Comparison of ENCODE assay signal across 21 cellular contexts in genomic region chr6:36809933-36810844, GRCh38. TPM values are rescaled to one million over a fixed set of nuclear protein-coding genes. Genes with fewer than 3 reads are reported as not detected.
A peak's percentile ranks its signal among the peaks of the same experiment; 100 is the strongest.
DNase-seq lines count a peak whose midpoint lies in the region; ATAC-seq and TF ChIP-seq lines count a peak whose summit lies in the region.
"Had no signal": no experiment of that assay in that cellular context is flagged by ENCODE, and none has a peak within 500 bp of the region (broad histone marks: within the 10 kb centered on the region; RNA-seq: fewer than 3 reads in every experiment).

No MANE protein-coding gene starts in this region.

- no peak overlapping the region for H3K4me3 ChIP-seq in epithelial cell of proximal tubule (ENCODE audit: low read depth, low read length)
- no peak overlapping the region for H3K4me3 ChIP-seq in osteoblast (ENCODE audit: insufficient read depth, low read length)
- H3K4me3 ChIP-seq: BLaER1 treated with 17β-estradiol and CSF1 and Interleukin-3, amounts not matched to agents 10 nM and 100 nM; esophagus squamous epithelium; tibial artery had no signal

- no peaks in the 10 kb centered on the region for H3K36me3 ChIP-seq in osteoblast (ENCODE audit: insufficient read depth, low read length)
- H3K36me3 ChIP-seq: BLaER1 treated with 17β-estradiol and CSF1 and Interleukin-3, amounts not matched to agents 10 nM and 100 nM; esophagus squamous epithelium; tibial artery had no signal

- TF ChIP-seq CTCF in epithelial cell of proximal tubule (conservative IDR thresholded peaks at IDR 0.05; ENCODE audit: low read depth, low read length) (peak; percentile 37), osteoblast (IDR thresholded peaks at IDR 0.05; ENCODE audit: extremely low read depth, low read depth, low read length) (no peak)

- no peak overlapping the region for H2AFZ ChIP-seq in osteoblast (ENCODE audit: low read length)

- H3K27me3 ChIP-seq in osteoblast (ENCODE audit: insufficient read depth, low read length) = peaks cover 7% of the 10 kb centered on the region
- H3K27me3 ChIP-seq: BLaER1 treated with 17β-estradiol and CSF1 and Interleukin-3, amounts not matched to agents 10 nM and 100 nM had no signal

- no peaks in the 10 kb centered on the region for H4K20me1 ChIP-seq in osteoblast (ENCODE audit: insufficient read depth, low read length)
- H4K20me1 ChIP-seq: BLaER1 treated with 17β-estradiol and CSF1 and Interleukin-3, amounts not matched to agents 10 nM and 100 nM had no signal

- DNase-seq in NCI-H82 (lab: John Stamatoyannopoulos, UW) (peak; percentile 55), NCI-H82 treated with DMSO at 0.1 percent for 48 hours (lab: John Stamatoyannopoulos, UW; ENCODE audit: unreplicated experiment) (no peak), epithelial cell of proximal tubule (ENCODE audit: low read depth) (no peak), osteoblast (ENCODE audit: insufficient read length, low spot score, missing footprints) (peak; percentile 22), DMS153 (lab: John Stamatoyannopoulos, UW) (no peak)
- DNase-seq: activated CD4-positive, alpha-beta memory T cell treated with anti-CD3 and anti-CD28 coated beads, Interleukin-2, amount 10 ng/mL, durations not matched to agents 7 days and 5 days; activated T-cell treated with anti-CD3 and anti-CD28 coated beads, Interleukin-2, amount 50 U/mL, for 48 hours; esophagus squamous epithelium; GOT3; NCI-H1930; NCI-H446 treated with DMSO at 0.1 percent for 48 hours; stimulated activated CD4-positive, alpha-beta T cell treated with anti-CD3 and anti-CD28 coated beads, Interleukin-15, amount 100 ng/mL, for 24 hours; stimulated activated naive CD4-positive, alpha-beta T cell; tibial artery had no signal

- H3K4me1 ChIP-seq in osteoblast (ENCODE audit: insufficient read depth, low read length) = no peaks in the 10 kb centered on the region
- H3K4me1 ChIP-seq: tibial artery had no signal

- no peak overlapping the region for H3K4me2 ChIP-seq in osteoblast (ENCODE audit: insufficient read depth, low read length)
- H3K4me2 ChIP-seq: BLaER1 treated with 17β-estradiol and CSF1 and Interleukin-3, amounts not matched to agents 10 nM and 100 nM; KMS-11 had no signal

- no peaks in the 10 kb centered on the region for H3K79me2 ChIP-seq in osteoblast (ENCODE audit: insufficient read depth, low read length)

- no peak overlapping the region for H3K27ac ChIP-seq in osteoblast (ENCODE audit: low read depth, low read length)
- H3K27ac ChIP-seq: BLaER1 treated with 17β-estradiol and CSF1 and Interleukin-3, amounts not matched to agents 10 nM and 100 nM; esophagus squamous epithelium; KMS-11; tibial artery had no signal

- ATAC-seq in SK-N-SH treated with all-trans-retinoic acid at 6 μM for 48 hours (peak; percentile 53; the same call in 2 of the 3 replicates), HG03342 (IDR thresholded peaks at IDR 0.05; ENCODE audit: unreplicated experiment) (no peak), GM19463 (IDR thresholded peaks at IDR 0.05; ENCODE audit: unreplicated experiment) (no peak)
- ATAC-seq: activated naive CD4-positive, alpha-beta T cell treated with anti-CD3 and anti-CD28 coated beads, Interleukin-2, amount 50 U/mL, for 72 hours had no signal

- H3K9me3 ChIP-seq in osteoblast (ENCODE audit: low read depth, low read length) = no peaks in the 10 kb centered on the region
- H3K9me3 ChIP-seq: BLaER1 treated with 17β-estradiol and CSF1 and Interleukin-3, amounts not matched to agents 10 nM and 100 nM; esophagus squamous epithelium; tibial artery had no signal

TF ChIP-seq in SK-N-SH treated with all-trans-retinoic acid at 6 μM for 48 hours, 23 proteins besides CTCF, POLR2A, EP300 and RAD21:
- no peak for TF ChIP-seq CSRNP3 (CRISPR knock-in tag; IDR thresholded peaks at IDR 0.05)
- no peak for TF ChIP-seq PPARA (CRISPR knock-in tag; IDR thresholded peaks at IDR 0.05; ENCODE audit: borderline replicate concordance)
- TF ChIP-seq ISL1 (CRISPR knock-in tag; IDR thresholded peaks at IDR 0.05) = no peak
- no peak for TF ChIP-seq OSR1 (CRISPR knock-in tag; IDR thresholded peaks at IDR 0.05)

RNA-seq across cellular contexts. Expression of gene CPNE5, which starts 29.1 kb away (rescaled TPM):
- total RNA-seq in epithelial cell of proximal tubule (0.58 TPM in 1 of 2 replicates, not detected in the other), osteoblast (under 0.01 TPM in 1 of 2 replicates, not detected in the other)
- total RNA-seq: A172 had no signal

Comparison
In these comparisons a context has a peak if more than half of its experiments do, and no peak if none do; other contexts are left out.
1. DNase-seq: peak in NCI-H82 (single experiment) and osteoblast (single experiment); none in NCI-H82 treated with DMSO at 0.1 percent for 48 hours (single experiment), epithelial cell of proximal tubule (single experiment) and DMS153 (single experiment).